18 cellular contexts compared by ENCODE assay signal in the genomic region with DNA sequence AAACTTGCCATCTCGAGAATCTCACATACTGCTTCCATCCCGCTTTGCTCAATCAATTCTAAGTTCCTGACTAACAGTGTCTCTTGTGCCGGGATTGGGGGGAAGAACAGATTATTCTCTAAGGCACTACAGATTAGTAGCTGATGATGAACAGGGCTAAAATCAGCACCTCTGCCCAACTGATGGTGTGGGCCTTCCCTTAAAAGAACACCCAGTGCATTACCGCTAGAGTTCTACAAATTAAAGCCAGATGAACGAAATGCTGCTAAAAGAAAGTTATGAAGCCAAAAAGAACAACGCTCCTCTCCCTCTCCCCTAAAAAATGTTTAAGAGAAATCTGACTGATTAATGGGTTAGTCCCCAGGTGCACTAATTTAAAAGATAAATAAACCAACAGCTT. TPM values are rescaled to one million over a fixed set of nuclear protein-coding genes. Genes with fewer than 3 reads are reported as not detected.
DNase-seq lines count a peak whose midpoint lies in the region; ATAC-seq and TF ChIP-seq lines count a peak whose summit lies in the region.
"Had no signal": no experiment of that assay in that cellular context is flagged by ENCODE, and none has a peak within 500 bp of the region (broad histone marks: within the 10 kb centered on the region; RNA-seq: fewer than 3 reads in every experiment).

No MANE protein-coding gene starts in this region.

- H3K4me1 ChIP-seq in GM23338 (ENCODE audit: insufficient read depth): peaks cover 26% of the 10 kb centered on the region
- H3K4me1 ChIP-seq in fibroblast of lung (ENCODE audit: control insufficient read depth, extremely low read depth, insufficient read depth, low read length): no peaks in the 10 kb centered on the region
- H3K4me1 ChIP-seq in trophoblast cell (ENCODE audit: control insufficient read depth in 1 of 2, insufficient read depth in 2 of 2, low read length in 2 of 2): no peaks in the 10 kb centered on the region

- H3K79me1 ChIP-seq in trophoblast cell (ENCODE audit: low read length): peaks cover 6% of the 10 kb centered on the region

- no peak for TF ChIP-seq CTCF in GM23338 (conservative IDR thresholded peaks at IDR 0.05; ENCODE audit: low read depth in 2 of 2)
- TF ChIP-seq CTCF in fibroblast of lung (conservative IDR thresholded peaks at IDR 0.05 in 1 of 2, IDR thresholded peaks at IDR 0.05 in 1 of 2; ENCODE audit: low read depth in 1 of 2, low read length in 2 of 2): no peak

- H3K27ac Mint-ChIP-seq in GM23338: no peak overlapping the region
- H3K27ac Mint-ChIP-seq: B cell had no signal

- DNase-seq in GM23338 (ENCODE audit: low spot score): no peak
- no peak for DNase-seq in SK-N-MC (ENCODE audit: low read depth, low spot score)
- peak in 1 of 2 donors; percentile 15 for DNase-seq in fibroblast of lung (ENCODE audit: low read depth in 2 of 2)
- no peak for DNase-seq in trophoblast cell
- no peak for DNase-seq in SKM-1 (lab: John Stamatoyannopoulos, UW; ENCODE audit: unreplicated experiment)
- no peak for DNase-seq in NCI-H146 (lab: John Stamatoyannopoulos, UW)
- DNase-seq: activated CD4-positive, alpha-beta T cell treated with anti-CD3 and anti-CD28 coated beads for 4 hours; activated effector memory CD4-positive, alpha-beta T cell treated with Interleukin-2 at 50 U/mL for 16 hours; anterior cingulate cortex; GF-D8; left ventricle myocardium superior; NCI-H1105 treated with DMSO at 0.1 percent for 48 hours; NCI-H2171 treated with DMSO at 0.1 percent for 48 hours; stimulated activated CD4-positive, alpha-beta T cell treated with anti-CD3 and anti-CD28 coated beads, Interleukin-4, amount 100 ng/mL, for 1 hour had no signal

- H2BK120ac ChIP-seq in trophoblast cell (ENCODE audit: insufficient read depth, low read length, poor library complexity): no peak overlapping the region

- H3K4me2 ChIP-seq in GM23338 (no peak overlapping the region), fibroblast of lung (ENCODE audit: extremely low read depth, insufficient read depth, low read length) (peak overlapping the region; percentile 30), trophoblast cell (ENCODE audit: low read length) (no peak overlapping the region)

- H3K27me3 Mint-ChIP-seq in GM23338 (ENCODE audit: insufficient read depth, low read depth, poor library complexity): peaks cover 6% of the 10 kb centered on the region
- H3K27me3 Mint-ChIP-seq: B cell had no signal

- H2AFZ ChIP-seq in GM23338 (no peak overlapping the region), fibroblast of lung (ENCODE audit: low read length) (no peak overlapping the region), trophoblast cell (ENCODE audit: insufficient read depth, low read length, poor library complexity) (no peak overlapping the region)

- WGBS in trophoblast cell (ENCODE audit: extremely low coverage, insufficient coverage, insufficient read length): no CpG with 5 or more reads among the region's 6 CpGs

- ATAC-seq in GM23338 (no peak), HG03175 (IDR thresholded peaks at IDR 0.05; ENCODE audit: unreplicated experiment) (no peak)
- ATAC-seq: left ventricle myocardium superior, Panc1 had no signal

- H3K14ac ChIP-seq in trophoblast cell (ENCODE audit: low read length): no peak overlapping the region

- H3K36me3 ChIP-seq in GM23338 (ENCODE audit: insufficient read depth) (0 out of 2 replicates have a peak, but pooled peaks cover 3% of the 10 kb centered on the region), SK-N-MC (ENCODE audit: insufficient read depth, low read length) (peaks cover 50% of the 10 kb centered on the region), fibroblast of lung (ENCODE audit: control insufficient read depth, insufficient read depth, low read length) (no peaks in the 10 kb centered on the region), trophoblast cell (ENCODE audit: control insufficient read depth in 1 of 2, insufficient read depth in 2 of 2, low read length in 2 of 2) (peaks cover 2 to 6% of the 10 kb centered on the region in 2 experiments)

- H3K4ac ChIP-seq in trophoblast cell (ENCODE audit: low read depth, low read length): peak overlapping the region; percentile 11

- H3F3A ChIP-seq in GM23338 (replicated peaks; ENCODE audit: low read depth): no peaks in the 10 kb centered on the region

- no peaks in the 10 kb centered on the region for H3K9me3 Mint-ChIP-seq in GM23338

- no peak overlapping the region for H3K18ac ChIP-seq in trophoblast cell (ENCODE audit: low read length)

- H2AK5ac ChIP-seq in trophoblast cell (ENCODE audit: low read length): no peak overlapping the region

- H3K4me3 ChIP-seq in GM23338 (no peak overlapping the region), SK-N-MC (no peak overlapping the region), fibroblast of lung (replicated peaks in 1 of 4; ENCODE audit: control extremely low read depth in 1 of 4, insufficient read depth in 1 of 4, low read depth in 3 of 4, low read length in 4 of 4) (peak overlapping the region in 1 of 4 experiments; percentile 20), trophoblast cell (ENCODE audit: low read depth, low read length) (no peak overlapping the region)

- no peak overlapping the region for H4K91ac ChIP-seq in trophoblast cell (ENCODE audit: low read depth, low read length)

- H3K9ac ChIP-seq in SK-N-MC (ENCODE audit: insufficient read length) (no peak overlapping the region), fibroblast of lung (ENCODE audit: insufficient read depth, low read length) (no peak overlapping the region), trophoblast cell (ENCODE audit: low read length) (no peak overlapping the region)

- peaks cover 35% of the 10 kb centered on the region for H3K4me1 Mint-ChIP-seq in GM23338

- no peak overlapping the region for H2BK12ac ChIP-seq in trophoblast cell (ENCODE audit: low read length)

- H3K9me3 ChIP-seq in SK-N-MC (ENCODE audit: low read depth, low read length) (no peaks in the 10 kb centered on the region), fibroblast of lung (ENCODE audit: control insufficient read depth, insufficient read depth, low read depth, low read length) (no peaks in the 10 kb centered on the region), trophoblast cell (ENCODE audit: insufficient read depth, low read depth, low read length) (no peaks in the 10 kb centered on the region)

- peaks cover 86% of the 10 kb centered on the region for H3K79me2 ChIP-seq in GM23338 (replicated peaks; ENCODE audit: insufficient read depth)
- H3K79me2 ChIP-seq in fibroblast of lung (ENCODE audit: control insufficient read depth, insufficient read depth, low read length): peaks cover 92% of the 10 kb centered on the region
- peaks cover 13% of the 10 kb centered on the region for H3K79me2 ChIP-seq in trophoblast cell (ENCODE audit: control insufficient read depth, insufficient read depth, low read length, poor library complexity)

- H3K4me3 Mint-ChIP-seq in GM23338: no peak overlapping the region
- H3K4me3 Mint-ChIP-seq: B cell had no signal

- peaks cover 6% of the 10 kb centered on the region for H3K36me3 Mint-ChIP-seq in GM23338 (ENCODE audit: low read depth)

- H3K27ac ChIP-seq in GM23338 (ENCODE audit: low read depth): peak overlapping the region; percentile 5; the same call in 1 of the 2 replicates
- H3K27ac ChIP-seq in SK-N-MC: peak overlapping the region; percentile 14; the same call in 1 of the 2 replicates
- H3K27ac ChIP-seq in fibroblast of lung (ENCODE audit: insufficient read depth, low read length): no peak overlapping the region
- no peak overlapping the region for H3K27ac ChIP-seq in trophoblast cell (ENCODE audit: low read depth, low read length)

- H4K12ac ChIP-seq in trophoblast cell (ENCODE audit: low read depth, low read length): no peak overlapping the region

- no peaks in the 10 kb centered on the region for H3K27me3 ChIP-seq in GM23338 (ENCODE audit: insufficient read depth)
- no peaks in the 10 kb centered on the region for H3K27me3 ChIP-seq in fibroblast of lung (ENCODE audit: control insufficient read depth, insufficient read depth, low read length)
- no peaks in the 10 kb centered on the region for H3K27me3 ChIP-seq in trophoblast cell (ENCODE audit: insufficient read depth, low read length)

- peaks cover 30% of the 10 kb centered on the region for H4K20me1 ChIP-seq in GM23338 (replicated peaks; ENCODE audit: insufficient read depth)
- peaks cover 4% of the 10 kb centered on the region for H4K20me1 ChIP-seq in fibroblast of lung (ENCODE audit: control insufficient read depth, extremely low read depth, insufficient read depth, low read length)

- no peak overlapping the region for H3K23ac ChIP-seq in trophoblast cell (ENCODE audit: low read length)

- no peaks in the 10 kb centered on the region for H3K9me2 ChIP-seq in GM23338 (ENCODE audit: insufficient read depth)

- no peak overlapping the region for H2BK5ac ChIP-seq in trophoblast cell (ENCODE audit: low read depth, low read length, poor library complexity)

- no peak overlapping the region for H4K8ac ChIP-seq in trophoblast cell (ENCODE audit: low read depth, low read length)

TF ChIP-seq in GM23338, 12 proteins besides CTCF, POLR2A, EP300 and RAD21:
- TF ChIP-seq ZNF114 (CRISPR knock-in tag; IDR thresholded peaks at IDR 0.05): no peak
- TF ChIP-seq, protein P1, sequence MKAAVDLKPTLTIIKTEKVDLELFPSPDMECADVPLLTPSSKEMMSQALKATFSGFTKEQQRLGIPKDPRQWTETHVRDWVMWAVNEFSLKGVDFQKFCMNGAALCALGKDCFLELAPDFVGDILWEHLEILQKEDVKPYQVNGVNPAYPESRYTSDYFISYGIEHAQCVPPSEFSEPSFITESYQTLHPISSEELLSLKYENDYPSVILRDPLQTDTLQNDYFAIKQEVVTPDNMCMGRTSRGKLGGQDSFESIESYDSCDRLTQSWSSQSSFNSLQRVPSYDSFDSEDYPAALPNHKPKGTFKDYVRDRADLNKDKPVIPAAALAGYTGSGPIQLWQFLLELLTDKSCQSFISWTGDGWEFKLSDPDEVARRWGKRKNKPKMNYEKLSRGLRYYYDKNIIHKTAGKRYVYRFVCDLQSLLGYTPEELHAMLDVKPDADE (IDR thresholded peaks at IDR 0.05): no peak
- TF ChIP-seq CREB1 (CRISPR knock-in tag; IDR thresholded peaks at IDR 0.05; ENCODE audit: low read depth): no peak
- no peak for TF ChIP-seq NANOG (IDR thresholded peaks at IDR 0.05; ENCODE audit: borderline replicate concordance)
- TF ChIP-seq ZNF331 (CRISPR knock-in tag; IDR thresholded peaks at IDR 0.05; ENCODE audit: low read depth): no peak

RNA-seq across cellular contexts. Expression of a gene that starts 4.4 kb away (rescaled TPM):
- total RNA-seq in GM23338 (2014; rRNA removed; shearing (Covaris generic)): 47.9 and 49.7 TPM in 2 replicates
- 73.0 and 85.5 TPM in 2 replicates for polyA plus RNA-seq in GM23338 (2016; fragmentation: Nextera tagmentation; extraction: Ambion mirVana)
- total RNA-seq in fibroblast of lung: 81.9 and 106 TPM in 2 replicates
- polyA plus RNA-seq in fibroblast of lung: 137 TPM in 2 replicates
- polyA plus RNA-seq in fibroblast of lung (2012): 81.6 and 85.5 TPM in 2 replicates
- polyA minus RNA-seq in fibroblast of lung (ENCODE audit: low replicate concordance): 71.1 and 102 TPM in 2 replicates
- 46.2 and 48.6 TPM in 2 replicates for polyA plus RNA-seq in trophoblast cell (2013)

RNA-seq across cellular contexts. Expression of a gene that starts 24.5 kb away (rescaled TPM):
- not detected in 2 replicates for total RNA-seq in GM23338 (2014; rRNA removed; shearing (Covaris generic))
- polyA plus RNA-seq in GM23338 (2016; fragmentation: Nextera tagmentation; extraction: Ambion mirVana) (0.44 and 2.5 TPM in 2 replicates), fibroblast of lung (0.16 and 1.3 TPM in 2 replicates)
- not detected in 2 replicates for total RNA-seq in fibroblast of lung
- polyA plus RNA-seq in fibroblast of lung (2012): 1.4 TPM in 1 of 2 replicates, not detected in the other
- polyA minus RNA-seq in fibroblast of lung (ENCODE audit: low replicate concordance): not detected in 2 replicates
- 12.4 and 12.9 TPM in 2 replicates for polyA plus RNA-seq in trophoblast cell (2013)
- total RNA-seq: SK-MEL-5 had no signal

Comparison
In these comparisons a context has a peak if more than half of its experiments do, and no peak if none do; other contexts are left out.
1. H3K27ac ChIP-seq: peak in GM23338 (single experiment) and SK-N-MC (single experiment); none in fibroblast of lung (single experiment) and trophoblast cell (single experiment).